Comparison of ENCODE assay signal across 14 cellular contexts in genomic region chr11:48002565-48002964, GRCh38. TPM values are rescaled to one million over a fixed set of nuclear protein-coding genes. Genes with fewer than 3 reads are reported as not detected.
DNase-seq lines count a peak whose midpoint lies in the region; ATAC-seq and TF ChIP-seq lines count a peak whose summit lies in the region.
"Had no signal": no experiment of that assay in that cellular context is flagged by ENCODE, and none has a peak within 500 bp of the region (broad histone marks: within the 10 kb centered on the region; RNA-seq: fewer than 3 reads in every experiment).

No MANE protein-coding gene starts in this region.

- no peaks in the 10 kb centered on the region for H3K9me2 ChIP-seq in OCI-LY1 (ENCODE audit: low read depth, low read length)

- H3K9me3 ChIP-seq in OCI-LY1 (ENCODE audit: low read length) (no peaks in the 10 kb centered on the region), thymus (ENCODE audit: control insufficient read depth) (no peaks in the 10 kb centered on the region), WERI-Rb-1 (ENCODE audit: severe bottlenecking) (no peaks in the 10 kb centered on the region)
- H3K9me3 ChIP-seq: BLaER1 treated with 17β-estradiol and CSF1 and Interleukin-3, amounts not matched to agents 10 nM and 100 nM; uterus had no signal

- H3K36me3 ChIP-seq in OCI-LY1 (ENCODE audit: insufficient read depth, low read length): no peaks in the 10 kb centered on the region
- no peaks in the 10 kb centered on the region for H3K36me3 ChIP-seq in thymus (ENCODE audit: control insufficient read depth, insufficient read depth)
- no peaks in the 10 kb centered on the region for H3K36me3 ChIP-seq in WERI-Rb-1
- H3K36me3 ChIP-seq: uterus had no signal

- H2AFZ ChIP-seq in OCI-LY1 (ENCODE audit: low read length): no peak overlapping the region

- no peak overlapping the region for H3K27ac Mint-ChIP-seq in chondrocyte (ENCODE audit: unreplicated experiment)

- no peak overlapping the region for H3K4me3 Mint-ChIP-seq in chondrocyte (ENCODE audit: unreplicated experiment)
- H3K4me3 Mint-ChIP-seq: nephron had no signal

- H3K27ac ChIP-seq in OCI-LY1 (ENCODE audit: low read depth, low read length, poor library complexity, severe bottlenecking): peak overlapping the region; percentile 98
- H3K27ac ChIP-seq in thymus (ENCODE audit: low read depth): peak overlapping the region; percentile 86
- no peak overlapping the region for H3K27ac ChIP-seq in WERI-Rb-1
- H3K27ac ChIP-seq: BLaER1 treated with 17β-estradiol and CSF1 and Interleukin-3, amounts not matched to agents 10 nM and 100 nM; uterus had no signal

- no peaks in the 10 kb centered on the region for H3K9me3 Mint-ChIP-seq in chondrocyte (ENCODE audit: low read depth)
- H3K9me3 Mint-ChIP-seq: IgD-negative memory B cell, nephron had no signal

- peak overlapping the region; percentile 57 for H3K4me2 ChIP-seq in OCI-LY1 (ENCODE audit: low read length)

- TF ChIP-seq CTCF in OCI-LY1 (IDR thresholded peaks at IDR 0.05; ENCODE audit: low read length) (no peak), chondrocyte (IDR thresholded peaks at IDR 0.05) (no peak), WERI-Rb-1 (IDR thresholded peaks at IDR 0.05; ENCODE audit: low read depth, low read length) (no peak)

- peaks cover 59% of the 10 kb centered on the region for H3K4me1 Mint-ChIP-seq in chondrocyte (ENCODE audit: low read depth)

- WGBS in thymus: 89% methylated on average over 4 of the region's 4 CpGs

- H3K79me2 ChIP-seq in OCI-LY1 (ENCODE audit: insufficient read depth, low read length): peaks cover 84% of the 10 kb centered on the region

- ATAC-seq in GM21367 (IDR thresholded peaks at IDR 0.05; ENCODE audit: unreplicated experiment) (no peak), GM18870 (IDR thresholded peaks at IDR 0.05; ENCODE audit: unreplicated experiment) (no peak)

- H3K36me3 Mint-ChIP-seq in chondrocyte (ENCODE audit: low read depth): no peaks in the 10 kb centered on the region

- H3K4me1 ChIP-seq in OCI-LY1 (ENCODE audit: insufficient read depth, low read length, severe bottlenecking) (peaks cover 99% of the 10 kb centered on the region), thymus (ENCODE audit: control insufficient read depth, insufficient read depth, low read length) (peaks cover 6% of the 10 kb centered on the region)

- H3K9ac ChIP-seq in OCI-LY1 (ENCODE audit: low read length): peak overlapping the region; percentile 62

- H3K27me3 Mint-ChIP-seq in chondrocyte (ENCODE audit: low read depth): no peaks in the 10 kb centered on the region
- H3K27me3 Mint-ChIP-seq: IgD-negative memory B cell had no signal

- H3K4me3 ChIP-seq in OCI-LY1 (ENCODE audit: low read depth, low read length, poor library complexity, severe bottlenecking): peak overlapping the region; percentile 41
- no peak overlapping the region for H3K4me3 ChIP-seq in thymus (ENCODE audit: low read length)
- no peak overlapping the region for H3K4me3 ChIP-seq in WERI-Rb-1 (ENCODE audit: low read depth, low read length)
- H3K4me3 ChIP-seq: BLaER1 treated with 17β-estradiol and CSF1 and Interleukin-3, amounts not matched to agents 10 nM and 100 nM; uterus had no signal

- peak; percentile 71 for DNase-seq in activated effector memory CD4-positive, alpha-beta T cell treated with anti-CD3 and anti-CD28 coated beads, Interleukin-2, amount 50 U/mL, for 16 hours
- no peak for DNase-seq in activated effector memory CD4-positive, alpha-beta T cell treated with Interleukin-2 at 50 U/mL for 16 hours
- DNase-seq in chondrocyte (ENCODE audit: low spot score): peak; percentile 4
- no peak for DNase-seq in WERI-Rb-1
- DNase-seq: activated gamma-delta T cell treated with Interleukin-2 at 50 U/mL for 16 hours, H7, uterus had no signal

- H3K27me3 ChIP-seq in OCI-LY1 (ENCODE audit: insufficient read depth, low read length) (no peaks in the 10 kb centered on the region), thymus (ENCODE audit: control insufficient read depth, insufficient read depth) (no peaks in the 10 kb centered on the region), WERI-Rb-1 (ENCODE audit: insufficient read depth, low read depth, severe bottlenecking) (no peaks in the 10 kb centered on the region)
- H3K27me3 ChIP-seq: BLaER1 treated with 17β-estradiol and CSF1 and Interleukin-3, amounts not matched to agents 10 nM and 100 nM; uterus had no signal

- peaks cover 10% of the 10 kb centered on the region for H3F3A ChIP-seq in OCI-LY1 (ENCODE audit: insufficient read depth, low read length)

- no peaks in the 10 kb centered on the region for H4K20me1 ChIP-seq in OCI-LY1 (ENCODE audit: insufficient read depth, low read length)

RNA-seq across cellular contexts. Expression of gene PTPRJ, which starts 22.2 kb away (rescaled TPM):
- 5.9 to 18.1 TPM (median 16.4 TPM) in 3 replicates for total RNA-seq in chondrocyte
- polyA plus RNA-seq in thymus: 4.4 TPM

Comparison
In these comparisons a context has a peak if more than half of its experiments do, and no peak if none do; other contexts are left out.
1. DNase-seq: peak in activated effector memory CD4-positive, alpha-beta T cell treated with anti-CD3 and anti-CD28 coated beads, Interleukin-2, amount 50 U/mL, for 16 hours (single experiment) and chondrocyte (single experiment); none in activated effector memory CD4-positive, alpha-beta T cell treated with Interleukin-2 at 50 U/mL for 16 hours (single experiment) and WERI-Rb-1 (single experiment).